Comparison of ENCODE assay signal across 31 cellular contexts in the genomic region with DNA sequence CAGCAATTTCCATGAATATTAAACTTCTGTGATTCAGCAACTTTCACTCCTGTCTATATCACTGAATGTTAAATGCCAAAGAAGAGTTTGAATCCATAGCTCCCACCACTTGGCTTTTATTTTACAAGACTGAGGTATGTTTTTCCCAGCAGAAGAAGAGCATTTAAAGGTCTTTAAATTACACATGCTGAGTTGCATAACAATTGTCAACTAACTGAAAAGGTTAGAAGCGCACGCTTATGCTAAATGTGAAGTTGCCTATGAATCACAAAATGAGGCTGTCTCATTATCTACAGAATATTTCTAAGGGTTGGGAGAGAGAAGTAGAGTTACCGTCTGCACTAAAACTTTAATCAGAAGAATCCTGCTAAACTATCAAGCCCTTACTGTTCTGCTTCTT.
A peak's percentile ranks its signal among the peaks of the same experiment; 100 is the strongest.
DNase-seq lines count a peak whose midpoint lies in the region; ATAC-seq and TF ChIP-seq lines count a peak whose summit lies in the region.
"Had no signal": no experiment of that assay in that cellular context is flagged by ENCODE, and none has a peak within 500 bp of the region (broad histone marks: within the 10 kb centered on the region; RNA-seq: fewer than 3 reads in every experiment).

No MANE protein-coding gene starts in this region.

- TF ChIP-seq CTCF in WTC11 (IDR thresholded peaks at IDR 0.05) (no peak), retinal pigment epithelial cell (conservative IDR thresholded peaks at IDR 0.05; ENCODE audit: low read depth, low read length) (no peak), osteocyte (IDR thresholded peaks at IDR 0.05) (no peak)

- POLR2A ChIA-PET in WTC11 (lab: Charles Lee): interaction anchor here (0.8 kb wide), 1 partner anchor 194 kb away, joined by 3 read pairs; no protein-coding TSS in a partner anchor

- ATAC-seq in WTC11: peak; percentile 52
- ATAC-seq: body of pancreas; naive thymus-derived CD4-positive, alpha-beta T cell; PC-3; Right ventricle myocardium inferior; stimulated activated memory B cell treated with anti-CD40 and anti-IgM and Interleukin-4, amounts not matched to agents 10 μg/mL and 1 μg/mL and 100 μg/mL, for 72 hours had no signal

- H3K4me3 Mint-ChIP-seq in WTC11: 0 out of 2 replicates have a peak overlapping the region, but pooled peaks have one; percentile 3
- H3K4me3 Mint-ChIP-seq in osteocyte (ENCODE audit: unreplicated experiment): no peak overlapping the region
- H3K4me3 Mint-ChIP-seq: naive thymus-derived CD4-positive, alpha-beta T cell; stimulated activated memory B cell treated with anti-CD40 and anti-IgM and Interleukin-4, amounts not matched to agents 10 μg/mL and 1 μg/mL and 100 μg/mL, for 72 hours; T-helper 2 cell treated with Interferon-gamma antibody and Interleukin-4, amounts not matched to agents 5 μg/mL and 100 μg/mL, for 36 hours had no signal

- H3K4me3 ChIP-seq in HUES48 (ENCODE audit: low read depth, low read length): peak overlapping the region; percentile 44
- H3K4me3 ChIP-seq in iPS-18a (ENCODE audit: low read length): peak overlapping the region; percentile 35
- peak overlapping the region; percentile 47 for H3K4me3 ChIP-seq in retinal pigment epithelial cell (ENCODE audit: low read length)
- H3K4me3 ChIP-seq: body of pancreas, heart right ventricle, left ventricle myocardium inferior, right lobe of liver, uterus had no signal

- H3K4me1 Mint-ChIP-seq in WTC11: peaks cover 17% of the 10 kb centered on the region
- H3K4me1 Mint-ChIP-seq in osteocyte (ENCODE audit: unreplicated experiment): peaks cover 6% of the 10 kb centered on the region
- H3K4me1 Mint-ChIP-seq: stimulated activated memory B cell treated with anti-CD40 and anti-IgM and Interleukin-4, amounts not matched to agents 10 μg/mL and 1 μg/mL and 100 μg/mL, for 72 hours had no signal

- H3K27ac Mint-ChIP-seq in WTC11 (no peak overlapping the region), osteocyte (ENCODE audit: unreplicated experiment) (no peak overlapping the region)
- H3K27ac Mint-ChIP-seq: naive thymus-derived CD4-positive, alpha-beta T cell; stimulated activated memory B cell treated with anti-CD40 and anti-IgM and Interleukin-4, amounts not matched to agents 10 μg/mL and 1 μg/mL and 100 μg/mL, for 72 hours; T-helper 2 cell treated with Interferon-gamma antibody and Interleukin-4, amounts not matched to agents 5 μg/mL and 100 μg/mL, for 36 hours had no signal

- no peak for DNase-seq in WTC11 (ENCODE audit: low spot score)
- no peak for DNase-seq in retinal pigment epithelial cell (ENCODE audit: low read depth)
- no peak for DNase-seq in inferior parietal cortex (ENCODE audit: extremely low spot score)
- no peak for DNase-seq in osteocyte (ENCODE audit: extremely low spot score, unreplicated experiment)
- no peak for DNase-seq in ecto neural progenitor cell (ENCODE audit: low spot score)
- DNase-seq: activated CD4-positive, alpha-beta T cell treated with anti-CD3 and anti-CD28 coated beads for 48 hours; activated gamma-delta T cell treated with Interleukin-2 at 50 U/mL for 16 hours; activated T-cell treated with anti-CD3 and anti-CD28 coated beads, Interleukin-2, amount 50 U/mL, for 1 hour; DMS79 treated with DMSO at 0.1 percent for 48 hours; effector CD4-positive, alpha-beta T cell; foreskin fibroblast; GF-D8; KBM-7; naive thymus-derived CD4-positive, alpha-beta T cell; NCI-H2029 treated with DMSO at 0.1 percent for 48 hours; NCI-H2227 treated with DMSO at 0.1 percent for 48 hours; PC-3; stimulated activated CD4-positive, alpha-beta T cell treated with anti-CD3 and anti-CD28 coated beads, Interleukin-4, amount 100 ng/mL, for 4 hours; uterus had no signal

- H3K36me3 Mint-ChIP-seq in WTC11 (no peaks in the 10 kb centered on the region), osteocyte (ENCODE audit: unreplicated experiment) (no peaks in the 10 kb centered on the region)
- H3K36me3 Mint-ChIP-seq: naive thymus-derived CD4-positive, alpha-beta T cell; stimulated activated memory B cell treated with anti-CD40 and anti-IgM and Interleukin-4, amounts not matched to agents 10 μg/mL and 1 μg/mL and 100 μg/mL, for 72 hours had no signal

- peaks cover 22% of the 10 kb centered on the region for H3K4me1 ChIP-seq in HUES48 (ENCODE audit: control insufficient read depth, insufficient read depth, low read length)
- peaks cover 16% of the 10 kb centered on the region for H3K4me1 ChIP-seq in iPS-18a (ENCODE audit: control insufficient read depth, low read depth, low read length)
- H3K4me1 ChIP-seq: body of pancreas, Caco-2, heart right ventricle, left ventricle myocardium inferior, right lobe of liver, uterus had no signal

- H3K27me3 ChIP-seq in HUES48 (ENCODE audit: control insufficient read depth, insufficient read depth, low read length) (peaks cover 52% of the 10 kb centered on the region), iPS-18a (ENCODE audit: control insufficient read depth, insufficient read depth, low read length) (peaks cover 50% of the 10 kb centered on the region)
- H3K27me3 ChIP-seq: body of pancreas, right lobe of liver, uterus had no signal

- H3K27me3 Mint-ChIP-seq in WTC11 (ENCODE audit: low read depth) (peaks cover 66% of the 10 kb centered on the region), osteocyte (ENCODE audit: unreplicated experiment) (peaks cover 46% of the 10 kb centered on the region)
- H3K27me3 Mint-ChIP-seq: stimulated activated memory B cell treated with anti-CD40 and anti-IgM and Interleukin-4, amounts not matched to agents 10 μg/mL and 1 μg/mL and 100 μg/mL, for 72 hours had no signal

- H3K36me3 ChIP-seq in HUES48 (ENCODE audit: control insufficient read depth, insufficient read depth, low read length) (no peaks in the 10 kb centered on the region), iPS-18a (ENCODE audit: control insufficient read depth, low read depth, low read length) (no peaks in the 10 kb centered on the region)
- H3K36me3 ChIP-seq: heart right ventricle, left ventricle myocardium inferior, right lobe of liver, uterus had no signal

- H3K9me3 ChIP-seq in HUES48 (ENCODE audit: control insufficient read depth, insufficient read depth, low read length) (no peaks in the 10 kb centered on the region), iPS-18a (ENCODE audit: control insufficient read depth, low read depth, low read length) (no peaks in the 10 kb centered on the region)
- H3K9me3 ChIP-seq: body of pancreas, Caco-2, heart right ventricle, left ventricle myocardium inferior, right lobe of liver, uterus had no signal

- H3K9me3 Mint-ChIP-seq in WTC11 (no peaks in the 10 kb centered on the region), osteocyte (ENCODE audit: unreplicated experiment) (no peaks in the 10 kb centered on the region)
- H3K9me3 Mint-ChIP-seq: naive thymus-derived CD4-positive, alpha-beta T cell; stimulated activated memory B cell treated with anti-CD40 and anti-IgM and Interleukin-4, amounts not matched to agents 10 μg/mL and 1 μg/mL and 100 μg/mL, for 72 hours; T-helper 2 cell treated with Interferon-gamma antibody and Interleukin-4, amounts not matched to agents 5 μg/mL and 100 μg/mL, for 36 hours had no signal

- H3K27ac ChIP-seq in HUES48 (ENCODE audit: low read depth, low read length) (peak overlapping the region; percentile 59), iPS-18a (ENCODE audit: low read length) (no peak overlapping the region)
- H3K27ac ChIP-seq: body of pancreas, C4-2B, heart right ventricle, left ventricle myocardium inferior, right lobe of liver, uterus, VCaP had no signal

- H3K9ac ChIP-seq in HUES48 (ENCODE audit: low read depth, low read length) (no peak overlapping the region), iPS-18a (ENCODE audit: low read length) (no peak overlapping the region)

- CTCF ChIA-PET in WTC11 (lab: Charles Lee): interaction anchor here (0.8 to 1.6 kb wide), 5 partner anchors 11 to 1048 kb away, joined by 3 to 6 read pairs (median 4); no protein-coding TSS in a partner anchor

TF ChIP-seq in WTC11, 78 proteins besides CTCF, POLR2A, EP300 and RAD21 (continues in another document):
- no peak for TF ChIP-seq TCF7 (CRISPR knock-in tag; IDR thresholded peaks at IDR 0.05; ENCODE audit: low read depth)
- no peak for TF ChIP-seq CBFB (CRISPR knock-in tag; IDR thresholded peaks at IDR 0.05; ENCODE audit: low read depth)
- TF ChIP-seq, protein P1, sequence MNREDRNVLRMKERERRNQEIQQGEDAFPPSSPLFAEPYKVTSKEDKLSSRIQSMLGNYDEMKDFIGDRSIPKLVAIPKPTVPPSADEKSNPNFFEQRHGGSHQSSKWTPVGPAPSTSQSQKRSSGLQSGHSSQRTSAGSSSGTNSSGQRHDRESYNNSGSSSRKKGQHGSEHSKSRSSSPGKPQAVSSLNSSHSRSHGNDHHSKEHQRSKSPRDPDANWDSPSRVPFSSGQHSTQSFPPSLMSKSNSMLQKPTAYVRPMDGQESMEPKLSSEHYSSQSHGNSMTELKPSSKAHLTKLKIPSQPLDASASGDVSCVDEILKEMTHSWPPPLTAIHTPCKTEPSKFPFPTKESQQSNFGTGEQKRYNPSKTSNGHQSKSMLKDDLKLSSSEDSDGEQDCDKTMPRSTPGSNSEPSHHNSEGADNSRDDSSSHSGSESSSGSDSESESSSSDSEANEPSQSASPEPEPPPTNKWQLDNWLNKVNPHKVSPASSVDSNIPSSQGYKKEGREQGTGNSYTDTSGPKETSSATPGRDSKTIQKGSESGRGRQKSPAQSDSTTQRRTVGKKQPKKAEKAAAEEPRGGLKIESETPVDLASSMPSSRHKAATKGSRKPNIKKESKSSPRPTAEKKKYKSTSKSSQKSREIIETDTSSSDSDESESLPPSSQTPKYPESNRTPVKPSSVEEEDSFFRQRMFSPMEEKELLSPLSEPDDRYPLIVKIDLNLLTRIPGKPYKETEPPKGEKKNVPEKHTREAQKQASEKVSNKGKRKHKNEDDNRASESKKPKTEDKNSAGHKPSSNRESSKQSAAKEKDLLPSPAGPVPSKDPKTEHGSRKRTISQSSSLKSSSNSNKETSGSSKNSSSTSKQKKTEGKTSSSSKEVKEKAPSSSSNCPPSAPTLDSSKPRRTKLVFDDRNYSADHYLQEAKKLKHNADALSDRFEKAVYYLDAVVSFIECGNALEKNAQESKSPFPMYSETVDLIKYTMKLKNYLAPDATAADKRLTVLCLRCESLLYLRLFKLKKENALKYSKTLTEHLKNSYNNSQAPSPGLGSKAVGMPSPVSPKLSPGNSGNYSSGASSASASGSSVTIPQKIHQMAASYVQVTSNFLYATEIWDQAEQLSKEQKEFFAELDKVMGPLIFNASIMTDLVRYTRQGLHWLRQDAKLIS (CRISPR knock-in tag; IDR thresholded peaks at IDR 0.05; ENCODE audit: borderline replicate concordance): no peak
- TF ChIP-seq ZNF423 (CRISPR knock-in tag; IDR thresholded peaks at IDR 0.05): no peak
- TF ChIP-seq, protein P2, sequence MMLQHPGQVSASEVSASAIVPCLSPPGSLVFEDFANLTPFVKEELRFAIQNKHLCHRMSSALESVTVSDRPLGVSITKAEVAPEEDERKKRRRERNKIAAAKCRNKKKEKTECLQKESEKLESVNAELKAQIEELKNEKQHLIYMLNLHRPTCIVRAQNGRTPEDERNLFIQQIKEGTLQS (CRISPR knock-in tag; conservative IDR thresholded peaks at IDR 0.05): no peak
- TF ChIP-seq ZNF416 (CRISPR knock-in tag; IDR thresholded peaks at IDR 0.05): no peak
- TF ChIP-seq JUN (CRISPR knock-in tag; IDR thresholded peaks at IDR 0.05): no peak
